Comparison of ENCODE assay signal across 9 cellular contexts in the genomic region with DNA sequence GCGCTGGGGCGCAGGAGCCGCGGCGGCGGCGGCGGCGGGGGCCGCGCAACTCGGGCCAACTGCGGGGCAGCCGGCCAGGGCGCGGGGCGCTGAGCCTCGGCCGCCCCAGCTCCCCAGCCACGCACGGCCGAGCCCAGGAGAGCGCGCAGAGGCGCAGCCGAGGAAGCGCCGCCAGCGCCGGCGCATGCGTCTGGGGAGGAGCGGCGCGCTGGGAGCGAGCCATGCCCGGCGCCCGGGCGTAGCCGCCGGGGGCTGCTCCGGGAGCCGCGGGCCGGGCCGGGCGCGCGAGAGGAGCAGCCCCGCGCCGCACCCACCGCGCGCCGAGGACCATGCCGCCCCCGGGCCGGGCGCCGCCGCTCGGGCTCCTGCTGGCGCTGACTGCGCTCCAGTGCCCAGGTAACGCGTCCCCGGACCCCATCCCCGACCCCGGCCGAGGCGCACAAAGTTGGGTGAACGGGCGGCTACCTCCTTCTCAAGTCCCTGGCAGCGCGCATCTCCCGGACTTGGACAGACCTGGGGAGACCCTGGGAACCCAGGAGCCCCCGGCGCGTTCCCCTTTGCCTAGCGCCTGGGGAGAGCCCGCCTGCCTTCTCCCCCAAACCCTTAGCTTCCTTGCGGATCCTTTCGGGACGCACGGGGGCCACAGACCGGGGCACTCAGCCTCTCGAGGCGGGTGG. TPM values are rescaled to one million over a fixed set of nuclear protein-coding genes. Genes with fewer than 3 reads are reported as not detected.
A peak's percentile ranks its signal among the peaks of the same experiment; 100 is the strongest.
DNase-seq lines count a peak whose midpoint lies in the region; ATAC-seq and TF ChIP-seq lines count a peak whose summit lies in the region.
"Had no signal": no experiment of that assay in that cellular context is flagged by ENCODE, and none has a peak within 500 bp of the region (broad histone marks: within the 10 kb centered on the region; RNA-seq: fewer than 3 reads in every experiment).

No MANE protein-coding gene starts in this region.

- H3K4me3 Mint-ChIP-seq in glutamatergic neuron (ENCODE audit: unreplicated experiment): peak overlapping the region; percentile 42

- H3K4me1 ChIP-seq in suprapubic skin: peaks cover 32% of the 10 kb centered on the region

- DNase-seq in NCI-H82 (lab: John Stamatoyannopoulos, UW) (peak; percentile 46), NCI-H82 treated with DMSO at 0.1 percent for 48 hours (lab: John Stamatoyannopoulos, UW; ENCODE audit: unreplicated experiment) (no peak), MG63 (no peak), glutamatergic neuron (no peak), suprapubic skin (ENCODE audit: low spot score in 2 of 2) (no peak), NCI-H1417 (lab: John Stamatoyannopoulos, UW) (no peak)
- DNase-seq in activated CD4-positive, alpha-beta T cell treated with anti-CD3 and anti-CD28 coated beads, Interleukin-2, amount 50 U/mL, for 48 hours: no peak

- H3K36me3 ChIP-seq in MG63 (no peaks in the 10 kb centered on the region), suprapubic skin (no peaks in the 10 kb centered on the region)
- H3K36me3 ChIP-seq: neutrophil had no signal

- TF ChIP-seq POLR2A in suprapubic skin (IDR thresholded peaks at IDR 0.05): no peak

- no peak overlapping the region for H3K27ac Mint-ChIP-seq in glutamatergic neuron (ENCODE audit: unreplicated experiment)

- H3K4me3 ChIP-seq in MG63 (peak overlapping the region; percentile 21), suprapubic skin (peak overlapping the region; percentile 44)

- peaks cover 12% of the 10 kb centered on the region for H3K4me1 Mint-ChIP-seq in glutamatergic neuron (ENCODE audit: low read depth, unreplicated experiment)

- peaks cover 2% of the 10 kb centered on the region for H3K9me3 Mint-ChIP-seq in glutamatergic neuron (ENCODE audit: unreplicated experiment)

- peaks cover 31% of the 10 kb centered on the region for H3K27me3 ChIP-seq in MG63
- peaks cover 83% of the 10 kb centered on the region for H3K27me3 ChIP-seq in suprapubic skin

- TF ChIP-seq CTCF in glutamatergic neuron (IDR thresholded peaks at IDR 0.05; ENCODE audit: partially characterized antibody, unreplicated experiment) (no peak), suprapubic skin (IDR thresholded peaks at IDR 0.05) (no peak)

- H3K9me3 ChIP-seq in MG63 (no peaks in the 10 kb centered on the region), suprapubic skin (no peaks in the 10 kb centered on the region)
- H3K9me3 ChIP-seq: neutrophil had no signal

- no peak for ATAC-seq in GM18858 (IDR thresholded peaks at IDR 0.05; ENCODE audit: unreplicated experiment)

- no peak overlapping the region for H3K27ac ChIP-seq in suprapubic skin
- H3K27ac ChIP-seq: neutrophil had no signal

- peaks cover 24% of the 10 kb centered on the region for H3K27me3 Mint-ChIP-seq in glutamatergic neuron (ENCODE audit: unreplicated experiment)

- WGBS in suprapubic skin: no CpG with 5 or more reads among the region's 90 CpGs

- H3K36me3 Mint-ChIP-seq in glutamatergic neuron (ENCODE audit: unreplicated experiment): no peaks in the 10 kb centered on the region

- TF ChIP-seq EP300 in suprapubic skin (IDR thresholded peaks at IDR 0.05): no peak

RNA-seq across cellular contexts. Expression of gene TMEM132B, which starts 0.4 kb away (rescaled TPM):
- total RNA-seq in MG63 (2014; rRNA removed; shearing (Covaris generic); ENCODE audit: low replicate concordance): 0.07 and 0.53 TPM in 2 replicates
- 30.5 TPM for total RNA-seq in glutamatergic neuron (ENCODE audit: unreplicated experiment)
- total RNA-seq in suprapubic skin: 1 to 10 TPM; 1.7 to 5.7 (median 3.6) TPM
